ENCODE assay signal across 14 cellular contexts in genomic region chr2:117523842-117524241, GRCh38.
DNase-seq lines count a peak whose midpoint lies in the region; ATAC-seq and TF ChIP-seq lines count a peak whose summit lies in the region.
"Had no signal": no experiment of that assay in that cellular context is flagged by ENCODE, and none has a peak within 500 bp of the region (broad histone marks: within the 10 kb centered on the region; RNA-seq: fewer than 3 reads in every experiment).

No MANE protein-coding gene starts in this region.

- TF ChIP-seq CTCF in VCaP (conservative IDR thresholded peaks at IDR 0.05), result no peak
- no peak for TF ChIP-seq CTCF in coronary artery (IDR thresholded peaks at IDR 0.05)

- ATAC-seq in left ventricle myocardium superior, result no peak
- ATAC-seq: HCT116 had no signal

- DNase-seq in NCI-H510A treated with DMSO at 0.1 percent for 48 hours (lab: John Stamatoyannopoulos, UW) (peak; percentile 15), NCI-H510A (lab: John Stamatoyannopoulos, UW) (no peak), left kidney (ENCODE audit: low read depth, low spot score) (peak; percentile 61), hippocampal formation (lab: John Stamatoyannopoulos, UW) (no peak), coronary artery (ENCODE audit: low spot score) (no peak), left ventricle myocardium superior (no peak)
- DNase-seq: 8988T; AML-193; CD4-positive, CD25-positive, alpha-beta regulatory T cell; GF-D8; GM23248 had no signal

- H3K4me3 ChIP-seq in coronary artery, result no peak overlapping the region
- H3K4me3 ChIP-seq: BLaER1, GM23248 had no signal

- intact Hi-C loops in left ventricle myocardium superior (cut with micrococcal nuclease), result no loop called here

- H3K27ac ChIP-seq in VCaP (peak overlapping the region; percentile 68), coronary artery (no peak overlapping the region)
- H3K27ac ChIP-seq: BLaER1, GM23248 had no signal

Comparison
In these comparisons a context has a peak if more than half of its experiments do, and no peak if none do; other contexts are left out.
1. DNase-seq: peak in NCI-H510A treated with DMSO at 0.1 percent for 48 hours (single experiment) and left kidney (single experiment); none in NCI-H510A (single experiment), hippocampal formation (0 of 2), coronary artery (single experiment) and left ventricle myocardium superior (single experiment).